In genomic region chr7:36441344-36442022, GRCh38 we compare ENCODE assay signal across 1 cellular context.
TF ChIP-seq lines count a peak whose summit lies in the region.

No MANE protein-coding gene starts in this region.

TF ChIP-seq in K562, 482 proteins besides CTCF, POLR2A, EP300 and RAD21 (continued from another document):
- TF ChIP-seq ATF3 (IDR thresholded peaks at IDR 0.05) (0 out of 2 replicates have a peak, but pooled peaks have one; percentile 13), ATF3 (CRISPR knock-in tag; conservative IDR thresholded peaks at IDR 0.05) (no peak), BRF2 (IDR thresholded peaks at IDR 0.05; ENCODE audit: borderline replicate concordance, insufficient read depth, insufficient read length) (no peak), STAT6 (CRISPR knock-in tag; IDR thresholded peaks at IDR 0.05) (no peak), HNRNPL (IDR thresholded peaks at IDR 0.05; ENCODE audit: low read depth, low read length) (no peak)
